15 cellular contexts compared by ENCODE assay signal in genomic region chr6:42460892-42461291, GRCh38. TPM values are rescaled to one million over a fixed set of nuclear protein-coding genes. Genes with fewer than 3 reads are reported as not detected.
A peak's percentile ranks its signal among the peaks of the same experiment; 100 is the strongest.
DNase-seq lines count a peak whose midpoint lies in the region; ATAC-seq and TF ChIP-seq lines count a peak whose summit lies in the region.
"Had no signal": no experiment of that assay in that cellular context is flagged by ENCODE, and none has a peak within 500 bp of the region (broad histone marks: within the 10 kb centered on the region; RNA-seq: fewer than 3 reads in every experiment).

No MANE protein-coding gene starts in this region.

- CTCF ChIA-PET in SK-N-SH (lab: Yijun Ruan, JAX): interaction anchor here (2.1 kb wide), 1 partner anchor 86 kb away, joined by 7 read pairs; no protein-coding TSS in a partner anchor

- H3K9me2 ChIP-seq in SK-N-SH: no peaks in the 10 kb centered on the region

- H2AFZ ChIP-seq in SK-N-SH (ENCODE audit: low read depth) (peak overlapping the region; percentile 35; the same call in 1 of the 2 replicates), osteoblast (ENCODE audit: low read length) (peak overlapping the region; percentile 73)

- no peaks in the 10 kb centered on the region for H4K20me1 ChIP-seq in SK-N-SH (ENCODE audit: insufficient read depth)
- H4K20me1 ChIP-seq in osteoblast (ENCODE audit: insufficient read depth, low read length): no peaks in the 10 kb centered on the region

- H3K36me3 Mint-ChIP-seq in natural killer cell: no peaks in the 10 kb centered on the region
- H3K36me3 Mint-ChIP-seq: IgD-negative memory B cell had no signal

- H3K4me1 ChIP-seq in SK-N-SH (ENCODE audit: control insufficient read depth in 1 of 2, insufficient read depth in 2 of 2, low read depth in 1 of 2, low read length in 1 of 2) (no peaks in the 10 kb centered on the region), osteoblast (ENCODE audit: insufficient read depth, low read length) (peaks cover 9% of the 10 kb centered on the region)

- no peak for TF ChIP-seq RAD21 in SK-N-SH (IDR thresholded peaks at IDR 0.05; ENCODE audit: low read length)

- no peak for TF ChIP-seq EP300 in SK-N-SH (IDR thresholded peaks at IDR 0.05; ENCODE audit: borderline replicate concordance in 1 of 2, low read depth in 1 of 2, low read length in 1 of 2)

- no peaks in the 10 kb centered on the region for H3K79me2 ChIP-seq in SK-N-SH (ENCODE audit: insufficient read depth)
- no peaks in the 10 kb centered on the region for H3K79me2 ChIP-seq in osteoblast (ENCODE audit: insufficient read depth, low read length)

- 48% methylated on average over 1 of the region's 1 CpG for WGBS in SK-N-SH (ENCODE audit: low lambda C conversion rate)

- ATAC-seq in natural killer cell: no peak
- ATAC-seq: HCT116 had no signal

- no peak overlapping the region for H3K9ac ChIP-seq in SK-N-SH

- H3K27ac Mint-ChIP-seq in natural killer cell: no peak overlapping the region
- H3K27ac Mint-ChIP-seq: IgD-negative memory B cell had no signal

- peaks cover 12% of the 10 kb centered on the region for H3F3A ChIP-seq in SK-N-SH (replicated peaks; ENCODE audit: insufficient read depth)

- H3K9me3 ChIP-seq in SK-N-SH: no peaks in the 10 kb centered on the region; the same call in 1 of the 2 replicates
- H3K9me3 ChIP-seq in osteoblast (ENCODE audit: low read depth, low read length): no peaks in the 10 kb centered on the region

- no peaks in the 10 kb centered on the region for H3K4me1 Mint-ChIP-seq in natural killer cell

- H3K36me3 ChIP-seq in SK-N-SH (replicated peaks in 1 of 2; ENCODE audit: control insufficient read depth in 1 of 2, insufficient read depth in 2 of 2, low read length in 1 of 2): no peaks in the 10 kb centered on the region
- no peaks in the 10 kb centered on the region for H3K36me3 ChIP-seq in osteoblast (ENCODE audit: insufficient read depth, low read length)

- H3K27me3 ChIP-seq in SK-N-SH (ENCODE audit: insufficient read depth) (no peaks in the 10 kb centered on the region), osteoblast (ENCODE audit: insufficient read depth, low read length) (no peaks in the 10 kb centered on the region)

- no peak overlapping the region for H3K4me3 ChIP-seq in SK-N-SH (ENCODE audit: low read depth in 2 of 2, low read length in 1 of 2)
- H3K4me3 ChIP-seq in osteoblast (ENCODE audit: insufficient read depth, low read length): no peak overlapping the region

- H3K9me3 Mint-ChIP-seq in natural killer cell: no peaks in the 10 kb centered on the region

- POLR2A ChIA-PET in SK-N-SH (lab: Yijun Ruan, JAX): no interaction called here

- intact Hi-C loops in natural killer cell (cut with micrococcal nuclease): no loop called here

- H3K4me2 ChIP-seq in SK-N-SH (no peak overlapping the region), osteoblast (ENCODE audit: insufficient read depth, low read length) (no peak overlapping the region)

- peak; percentile 68 for DNase-seq in EH (ENCODE audit: low read depth)
- no peak for DNase-seq in SK-N-SH
- DNase-seq in dedifferentiated amniotic fluid mesenchymal stem cell (ENCODE audit: extremely low spot score): peak; percentile 47
- peak; percentile 91 for DNase-seq in osteoblast (ENCODE audit: insufficient read length, low spot score, missing footprints)
- DNase-seq in activated CD4-positive, alpha-beta T cell treated with anti-CD3 and anti-CD28 coated beads, Interleukin-2, amount 50 U/mL, for 1 hour: no peak
- DNase-seq in NCI-H2107 treated with DMSO at 0.1 percent for 48 hours (lab: John Stamatoyannopoulos, UW; ENCODE audit: unreplicated experiment): no peak
- DNase-seq in natural killer cell: no peak
- DNase-seq: NCI-H1105, NCI-H1694 treated with DMSO at 0.1 percent for 48 hours, NCI-H69, OCI-M1, RPMI8226 had no signal

- no peak overlapping the region for H3K4me3 Mint-ChIP-seq in natural killer cell
- H3K4me3 Mint-ChIP-seq: IgD-negative memory B cell had no signal

- TF ChIP-seq CTCF in SK-N-SH (IDR thresholded peaks at IDR 0.05) (no peak), osteoblast (IDR thresholded peaks at IDR 0.05; ENCODE audit: extremely low read depth, low read depth, low read length) (no peak), natural killer cell (IDR thresholded peaks at IDR 0.05) (no peak)

- no peaks in the 10 kb centered on the region for H3K27me3 Mint-ChIP-seq in natural killer cell (ENCODE audit: low read depth in 2 of 2)
- H3K27me3 Mint-ChIP-seq: IgD-negative memory B cell had no signal

- H3K27ac ChIP-seq in SK-N-SH (ENCODE audit: low read depth in 2 of 2, low read length in 1 of 2) (no peak overlapping the region), osteoblast (ENCODE audit: low read depth, low read length) (no peak overlapping the region)
- H3K27ac ChIP-seq: C4-2B had no signal

TF ChIP-seq in SK-N-SH, 30 proteins besides CTCF, POLR2A, EP300 and RAD21:
- TF ChIP-seq EZH2phosphoT487 (IDR thresholded peaks at IDR 0.05; ENCODE audit: borderline replicate concordance, low read depth) (no peak), FOSL2 (IDR thresholded peaks at IDR 0.05; ENCODE audit: borderline replicate concordance, low read depth) (peak; percentile 59; the same call in 1 of the 2 replicates)

RNA-seq across cellular contexts. Expression of gene TRERF1, which starts 9.2 kb away (rescaled TPM):
- polyA plus RNA-seq in SK-N-SH (2012; rRNA removed): 3.2 and 3.6 TPM in 2 replicates
- polyA plus RNA-seq in SK-N-SH (2012; cell fraction: cytosol; rRNA removed): 2.3 and 2.9 TPM in 2 replicates
- polyA plus RNA-seq in SK-N-SH (2012; cell fraction: nucleus; rRNA removed): 9.6 and 12.0 TPM in 2 replicates
- 3.8 and 4.7 TPM in 2 replicates for total RNA-seq in osteoblast
- 10 to 100 TPM; 34.6 to 42.3 (median 38.6) TPM for total RNA-seq in natural killer cell

Comparison
In these comparisons a context has a peak if more than half of its experiments do, and no peak if none do; other contexts are left out.
1. DNase-seq: peak in EH (single experiment), dedifferentiated amniotic fluid mesenchymal stem cell (single experiment) and osteoblast (single experiment); none in SK-N-SH (single experiment), activated CD4-positive, alpha-beta T cell treated with anti-CD3 and anti-CD28 coated beads, Interleukin-2, amount 50 U/mL, for 1 hour (single experiment), NCI-H2107 treated with DMSO at 0.1 percent for 48 hours (single experiment) and natural killer cell (single experiment).